Comparison of ENCODE assay signal across 23 cellular contexts in genomic region chr12:68403711-68404110, GRCh38.
"Had no signal": no experiment of that assay in that cellular context is flagged by ENCODE, and none has a peak within 500 bp of the region (broad histone marks: within the 10 kb centered on the region; RNA-seq: fewer than 3 reads in every experiment).

No MANE protein-coding gene starts in this region.

- H3K36me3 Mint-ChIP-seq: activated naive CD4-positive, alpha-beta T cell treated with anti-CD3 and anti-CD28 coated beads, Interleukin-2, amount 10 ng/mL, durations not matched to agents 7 days and 5 days; naive B cell had no signal

- ATAC-seq: activated CD8-positive, alpha-beta T cell treated with anti-CD3 and anti-CD28 coated beads for 36 hours; activated naive CD8-positive, alpha-beta T cell treated with anti-CD3 and anti-CD28 coated beads, Interleukin-2, amount 50 U/mL, for 24 hours; activated T-cell treated with anti-CD3 and anti-CD28 coated beads, Interleukin-2, amount 50 U/mL, for 4 hours; esophagus mucosa; left cardiac atrium; mucosa of descending colon had no signal

- H3K4me1 Mint-ChIP-seq: naive B cell, neural crest cell had no signal

- H3K9me3 ChIP-seq: ascending aorta, breast epithelium, mucosa of descending colon, right atrium auricular region, tibial nerve, uterus had no signal

- H3K36me3 ChIP-seq: ascending aorta, breast epithelium, right atrium auricular region, tibial nerve, uterus had no signal

- H3K4me3 ChIP-seq: ascending aorta, breast epithelium, mucosa of descending colon, right atrium auricular region, skin epidermis, tibial nerve, uterus had no signal

- H3K27ac Mint-ChIP-seq: activated CD4-positive, alpha-beta T cell treated with anti-CD3 and anti-CD28 coated beads, Interleukin-2, amount 10 ng/mL, durations not matched to agents 24 days and 14 days; activated CD8-positive, alpha-beta T cell treated with anti-CD3 and anti-CD28 coated beads for 36 hours; activated naive CD4-positive, alpha-beta T cell treated with anti-CD3 and anti-CD28 coated beads, Interleukin-2, amount 10 ng/mL, durations not matched to agents 7 days and 5 days; activated naive CD8-positive, alpha-beta T cell treated with anti-CD3 and anti-CD28 coated beads, Interleukin-2, amount 50 U/mL, for 24 hours; stimulated activated naive CD8-positive, alpha-beta T cell treated with anti-CD3 and anti-CD28 coated beads, Interleukin-15, Interleukin-2, amounts not matched to agents 100 ng/mL and 50 ng/mL, for 24 hours; T-helper 2 cell treated with Interferon-gamma antibody and Interleukin-4, amounts not matched to agents 5 μg/mL and 100 μg/mL, for 36 hours had no signal

- H3K27me3 Mint-ChIP-seq: activated CD8-positive, alpha-beta T cell treated with anti-CD3 and anti-CD28 coated beads for 36 hours; activated naive CD8-positive, alpha-beta T cell treated with anti-CD3 and anti-CD28 coated beads, Interleukin-2, amount 50 U/mL, for 24 hours; naive B cell; stimulated activated naive CD8-positive, alpha-beta T cell treated with anti-CD3 and anti-CD28 coated beads, Interleukin-15, Interleukin-2, amounts not matched to agents 100 ng/mL and 50 ng/mL, for 24 hours had no signal

- DNase-seq: activated CD4-positive, alpha-beta T cell treated with anti-CD3 and anti-CD28 coated beads, Interleukin-2, amount 10 ng/mL, durations not matched to agents 24 days and 14 days; activated CD8-positive, alpha-beta T cell treated with anti-CD3 and anti-CD28 coated beads for 36 hours; activated effector memory CD4-positive, alpha-beta T cell treated with Interleukin-2 at 50 U/mL for 16 hours; activated naive CD4-positive, alpha-beta T cell treated with anti-CD3 and anti-CD28 coated beads, Interleukin-2, amount 10 ng/mL, durations not matched to agents 7 days and 5 days; activated naive CD8-positive, alpha-beta T cell treated with anti-CD3 and anti-CD28 coated beads, Interleukin-2, amount 50 U/mL, for 24 hours; activated T-cell treated with anti-CD3 and anti-CD28 coated beads, Interleukin-2, amount 50 U/mL, for 4 hours; cerebellar nuclear complex; cortex of kidney; effector CD4-positive, alpha-beta T cell; left cardiac atrium; mesenchymal stem cell; mucosa of descending colon; naive B cell; uterus had no signal

- H3K9me3 Mint-ChIP-seq: activated CD4-positive, alpha-beta T cell treated with anti-CD3 and anti-CD28 coated beads, Interleukin-2, amount 10 ng/mL, durations not matched to agents 24 days and 14 days; activated naive CD4-positive, alpha-beta T cell treated with anti-CD3 and anti-CD28 coated beads, Interleukin-2, amount 10 ng/mL, durations not matched to agents 7 days and 5 days; activated naive CD8-positive, alpha-beta T cell treated with anti-CD3 and anti-CD28 coated beads, Interleukin-2, amount 50 U/mL, for 24 hours; activated T-cell treated with anti-CD3 and anti-CD28 coated beads, Interleukin-2, amount 50 U/mL, for 4 hours; neural crest cell; stimulated activated naive CD8-positive, alpha-beta T cell treated with anti-CD3 and anti-CD28 coated beads, Interleukin-15, Interleukin-2, amounts not matched to agents 100 ng/mL and 50 ng/mL, for 24 hours; T-helper 2 cell treated with Interferon-gamma antibody and Interleukin-4, amounts not matched to agents 5 μg/mL and 100 μg/mL, for 36 hours had no signal

- H3K4me3 Mint-ChIP-seq: activated CD4-positive, alpha-beta T cell treated with anti-CD3 and anti-CD28 coated beads, Interleukin-2, amount 10 ng/mL, durations not matched to agents 24 days and 14 days; activated CD8-positive, alpha-beta T cell treated with anti-CD3 and anti-CD28 coated beads for 36 hours; activated naive CD4-positive, alpha-beta T cell treated with anti-CD3 and anti-CD28 coated beads, Interleukin-2, amount 10 ng/mL, durations not matched to agents 7 days and 5 days; activated naive CD8-positive, alpha-beta T cell treated with anti-CD3 and anti-CD28 coated beads, Interleukin-2, amount 50 U/mL, for 24 hours; activated T-cell treated with anti-CD3 and anti-CD28 coated beads, Interleukin-2, amount 50 U/mL, for 4 hours; naive B cell; neural crest cell; stimulated activated naive CD8-positive, alpha-beta T cell treated with anti-CD3 and anti-CD28 coated beads, Interleukin-15, Interleukin-2, amounts not matched to agents 100 ng/mL and 50 ng/mL, for 24 hours; T-helper 2 cell treated with Interferon-gamma antibody and Interleukin-4, amounts not matched to agents 5 μg/mL and 100 μg/mL, for 36 hours had no signal

- H3K27ac ChIP-seq: ascending aorta, breast epithelium, right atrium auricular region, skin epidermis, uterus had no signal
